Comparison of ENCODE assay signal across 1 cellular context in genomic region chr22:23913661-23914353, GRCh38.
TF ChIP-seq lines count a peak whose summit lies in the region.

No MANE protein-coding gene starts in this region.

TF ChIP-seq in HepG2, 621 proteins besides CTCF, POLR2A, EP300 and RAD21 (continued from another document and continues in another):
- TF ChIP-seq, protein P1, sequence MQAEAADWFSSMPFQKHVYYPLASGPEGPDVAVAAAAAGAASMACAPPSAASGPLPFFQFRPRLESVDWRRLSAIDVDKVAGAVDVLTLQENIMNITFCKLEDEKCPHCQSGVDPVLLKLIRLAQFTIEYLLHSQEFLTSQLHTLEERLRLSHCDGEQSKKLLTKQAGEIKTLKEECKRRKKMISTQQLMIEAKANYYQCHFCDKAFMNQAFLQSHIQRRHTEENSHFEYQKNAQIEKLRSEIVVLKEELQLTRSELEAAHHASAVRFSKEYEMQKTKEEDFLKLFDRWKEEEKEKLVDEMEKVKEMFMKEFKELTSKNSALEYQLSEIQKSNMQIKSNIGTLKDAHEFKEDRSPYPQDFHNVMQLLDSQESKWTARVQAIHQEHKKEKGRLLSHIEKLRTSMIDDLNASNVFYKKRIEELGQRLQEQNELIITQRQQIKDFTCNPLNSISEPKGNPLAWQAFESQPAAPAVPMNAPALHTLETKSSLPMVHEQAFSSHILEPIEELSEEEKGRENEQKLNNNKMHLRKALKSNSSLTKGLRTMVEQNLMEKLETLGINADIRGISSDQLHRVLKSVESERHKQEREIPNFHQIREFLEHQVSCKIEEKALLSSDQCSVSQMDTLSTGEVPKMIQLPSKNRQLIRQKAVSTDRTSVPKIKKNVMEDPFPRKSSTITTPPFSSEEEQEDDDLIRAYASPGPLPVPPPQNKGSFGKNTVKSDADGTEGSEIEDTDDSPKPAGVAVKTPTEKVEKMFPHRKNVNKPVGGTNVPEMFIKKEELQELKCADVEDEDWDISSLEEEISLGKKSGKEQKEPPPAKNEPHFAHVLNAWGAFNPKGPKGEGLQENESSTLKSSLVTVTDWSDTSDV (CRISPR knock-in tag; IDR thresholded peaks at IDR 0.05) = 0 out of 2 replicates have a peak, but pooled peaks have one; percentile 64
- TF ChIP-seq ZNF225 (CRISPR knock-in tag; IDR thresholded peaks at IDR 0.05) (0 out of 2 replicates have a peak, but pooled peaks have one; percentile 73), ARNTL (CRISPR knock-in tag; IDR thresholded peaks at IDR 0.05) (no peak), CAMTA2 (CRISPR knock-in tag; IDR thresholded peaks at IDR 0.05; ENCODE audit: borderline replicate concordance) (no peak), THYN1 (CRISPR knock-in tag; IDR thresholded peaks at IDR 0.05; ENCODE audit: borderline replicate concordance, low read depth) (no peak), ZBTB4 (CRISPR knock-in tag; IDR thresholded peaks at IDR 0.05; ENCODE audit: borderline replicate concordance) (peak; percentile 71; the same call in 1 of the 2 replicates), RNF2 (conservative IDR thresholded peaks at IDR 0.05; ENCODE audit: low read depth) (peak; percentile 85), ZNF746 (CRISPR knock-in tag; IDR thresholded peaks at IDR 0.05) (peak; percentile 65; the same call in 1 of the 2 replicates), PAX8 (CRISPR knock-in tag; IDR thresholded peaks at IDR 0.05; ENCODE audit: borderline replicate concordance) (no peak), DNMT3B (CRISPR knock-in tag; conservative IDR thresholded peaks at IDR 0.05) (no peak), TOPORS (CRISPR knock-in tag; IDR thresholded peaks at IDR 0.05) (peak; percentile 51; the same call in 1 of the 2 replicates), KAT8 (CRISPR knock-in tag; IDR thresholded peaks at IDR 0.05) (peak; percentile 92), JARID2 (CRISPR knock-in tag; IDR thresholded peaks at IDR 0.05; ENCODE audit: insufficient replicate concordance) (no peak), HMG20A (CRISPR knock-in tag; IDR thresholded peaks at IDR 0.05; ENCODE audit: borderline replicate concordance) (no peak), ZNF12 (CRISPR knock-in tag; IDR thresholded peaks at IDR 0.05) (no peak), REST (IDR thresholded peaks at IDR 0.05; ENCODE audit: borderline replicate concordance in 1 of 2, low read depth in 1 of 2, low read length in 2 of 2) (no peak), ZNF30 (CRISPR knock-in tag; IDR thresholded peaks at IDR 0.05) (no peak), U2AF1 (optimal IDR thresholded peaks at IDR 0.05; ENCODE audit: low read depth, low read length) (peak; percentile 71), ZMYM2 (CRISPR knock-in tag; IDR thresholded peaks at IDR 0.05) (0 out of 2 replicates have a peak, but pooled peaks have one; percentile 29), ZNF275 (CRISPR knock-in tag; IDR thresholded peaks at IDR 0.05; ENCODE audit: borderline replicate concordance) (no peak), ZSCAN25 (CRISPR knock-in tag; IDR thresholded peaks at IDR 0.05) (peak; percentile 75; the same call in 1 of the 2 replicates), KDM5B (CRISPR knock-in tag; IDR thresholded peaks at IDR 0.05; ENCODE audit: borderline replicate concordance) (peak; percentile 83; the same call in 1 of the 2 replicates), ZNF20 (CRISPR knock-in tag; IDR thresholded peaks at IDR 0.05) (no peak), ZNF292 (CRISPR knock-in tag; IDR thresholded peaks at IDR 0.05; ENCODE audit: borderline replicate concordance, low read depth) (peak; percentile 68), ZBTB7B (CRISPR knock-in tag; IDR thresholded peaks at IDR 0.05) (peak; percentile 66; the same call in 1 of the 2 replicates), TCF7L2 (IDR thresholded peaks at IDR 0.05; ENCODE audit: low read depth, low read length) (no peak), FOSL1 (CRISPR knock-in tag; IDR thresholded peaks at IDR 0.05; ENCODE audit: borderline replicate concordance) (no peak), MIXL1 (CRISPR knock-in tag; IDR thresholded peaks at IDR 0.05) (0 out of 2 replicates have a peak, but pooled peaks have one; percentile 34), NBN (conservative IDR thresholded peaks at IDR 0.05) (no peak), ZNF569 (CRISPR knock-in tag; IDR thresholded peaks at IDR 0.05; ENCODE audit: borderline replicate concordance) (no peak)
- TF ChIP-seq, protein P2, sequence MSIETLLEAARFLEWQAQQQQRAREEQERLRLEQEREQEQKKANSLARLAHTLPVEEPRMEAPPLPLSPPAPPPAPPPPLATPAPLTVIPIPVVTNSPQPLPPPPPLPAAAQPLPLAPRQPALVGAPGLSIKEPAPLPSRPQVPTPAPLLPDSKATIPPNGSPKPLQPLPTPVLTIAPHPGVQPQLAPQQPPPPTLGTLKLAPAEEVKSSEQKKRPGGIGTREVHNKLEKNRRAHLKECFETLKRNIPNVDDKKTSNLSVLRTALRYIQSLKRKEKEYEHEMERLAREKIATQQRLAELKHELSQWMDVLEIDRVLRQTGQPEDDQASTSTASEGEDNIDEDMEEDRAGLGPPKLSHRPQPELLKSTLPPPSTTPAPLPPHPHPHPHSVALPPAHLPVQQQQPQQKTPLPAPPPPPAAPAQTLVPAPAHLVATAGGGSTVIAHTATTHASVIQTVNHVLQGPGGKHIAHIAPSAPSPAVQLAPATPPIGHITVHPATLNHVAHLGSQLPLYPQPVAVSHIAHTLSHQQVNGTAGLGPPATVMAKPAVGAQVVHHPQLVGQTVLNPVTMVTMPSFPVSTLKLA (IDR thresholded peaks at IDR 0.05) = peak; percentile 64
- TF ChIP-seq, protein P3, sequence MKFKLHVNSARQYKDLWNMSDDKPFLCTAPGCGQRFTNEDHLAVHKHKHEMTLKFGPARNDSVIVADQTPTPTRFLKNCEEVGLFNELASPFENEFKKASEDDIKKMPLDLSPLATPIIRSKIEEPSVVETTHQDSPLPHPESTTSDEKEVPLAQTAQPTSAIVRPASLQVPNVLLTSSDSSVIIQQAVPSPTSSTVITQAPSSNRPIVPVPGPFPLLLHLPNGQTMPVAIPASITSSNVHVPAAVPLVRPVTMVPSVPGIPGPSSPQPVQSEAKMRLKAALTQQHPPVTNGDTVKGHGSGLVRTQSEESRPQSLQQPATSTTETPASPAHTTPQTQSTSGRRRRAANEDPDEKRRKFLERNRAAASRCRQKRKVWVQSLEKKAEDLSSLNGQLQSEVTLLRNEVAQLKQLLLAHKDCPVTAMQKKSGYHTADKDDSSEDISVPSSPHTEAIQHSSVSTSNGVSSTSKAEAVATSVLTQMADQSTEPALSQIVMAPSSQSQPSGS (CRISPR knock-in tag; IDR thresholded peaks at IDR 0.05) = peak; percentile 60; the same call in 1 of the 2 replicates
- TF ChIP-seq, protein P4, sequence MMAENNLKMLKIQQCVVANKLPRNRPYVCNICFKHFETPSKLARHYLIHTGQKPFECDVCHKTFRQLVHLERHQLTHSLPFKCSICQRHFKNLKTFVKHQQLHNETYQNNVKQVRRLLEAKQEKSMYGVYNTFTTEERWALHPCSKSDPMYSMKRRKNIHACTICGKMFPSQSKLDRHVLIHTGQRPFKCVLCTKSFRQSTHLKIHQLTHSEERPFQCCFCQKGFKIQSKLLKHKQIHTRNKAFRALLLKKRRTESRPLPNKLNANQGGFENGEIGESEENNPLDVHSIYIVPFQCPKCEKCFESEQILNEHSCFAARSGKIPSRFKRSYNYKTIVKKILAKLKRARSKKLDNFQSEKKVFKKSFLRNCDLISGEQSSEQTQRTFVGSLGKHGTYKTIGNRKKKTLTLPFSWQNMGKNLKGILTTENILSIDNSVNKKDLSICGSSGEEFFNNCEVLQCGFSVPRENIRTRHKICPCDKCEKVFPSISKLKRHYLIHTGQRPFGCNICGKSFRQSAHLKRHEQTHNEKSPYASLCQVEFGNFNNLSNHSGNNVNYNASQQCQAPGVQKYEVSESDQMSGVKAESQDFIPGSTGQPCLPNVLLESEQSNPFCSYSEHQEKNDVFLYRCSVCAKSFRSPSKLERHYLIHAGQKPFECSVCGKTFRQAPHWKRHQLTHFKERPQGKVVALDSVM (CRISPR knock-in tag; IDR thresholded peaks at IDR 0.05) = peak; percentile 42
- TF ChIP-seq, protein P5, sequence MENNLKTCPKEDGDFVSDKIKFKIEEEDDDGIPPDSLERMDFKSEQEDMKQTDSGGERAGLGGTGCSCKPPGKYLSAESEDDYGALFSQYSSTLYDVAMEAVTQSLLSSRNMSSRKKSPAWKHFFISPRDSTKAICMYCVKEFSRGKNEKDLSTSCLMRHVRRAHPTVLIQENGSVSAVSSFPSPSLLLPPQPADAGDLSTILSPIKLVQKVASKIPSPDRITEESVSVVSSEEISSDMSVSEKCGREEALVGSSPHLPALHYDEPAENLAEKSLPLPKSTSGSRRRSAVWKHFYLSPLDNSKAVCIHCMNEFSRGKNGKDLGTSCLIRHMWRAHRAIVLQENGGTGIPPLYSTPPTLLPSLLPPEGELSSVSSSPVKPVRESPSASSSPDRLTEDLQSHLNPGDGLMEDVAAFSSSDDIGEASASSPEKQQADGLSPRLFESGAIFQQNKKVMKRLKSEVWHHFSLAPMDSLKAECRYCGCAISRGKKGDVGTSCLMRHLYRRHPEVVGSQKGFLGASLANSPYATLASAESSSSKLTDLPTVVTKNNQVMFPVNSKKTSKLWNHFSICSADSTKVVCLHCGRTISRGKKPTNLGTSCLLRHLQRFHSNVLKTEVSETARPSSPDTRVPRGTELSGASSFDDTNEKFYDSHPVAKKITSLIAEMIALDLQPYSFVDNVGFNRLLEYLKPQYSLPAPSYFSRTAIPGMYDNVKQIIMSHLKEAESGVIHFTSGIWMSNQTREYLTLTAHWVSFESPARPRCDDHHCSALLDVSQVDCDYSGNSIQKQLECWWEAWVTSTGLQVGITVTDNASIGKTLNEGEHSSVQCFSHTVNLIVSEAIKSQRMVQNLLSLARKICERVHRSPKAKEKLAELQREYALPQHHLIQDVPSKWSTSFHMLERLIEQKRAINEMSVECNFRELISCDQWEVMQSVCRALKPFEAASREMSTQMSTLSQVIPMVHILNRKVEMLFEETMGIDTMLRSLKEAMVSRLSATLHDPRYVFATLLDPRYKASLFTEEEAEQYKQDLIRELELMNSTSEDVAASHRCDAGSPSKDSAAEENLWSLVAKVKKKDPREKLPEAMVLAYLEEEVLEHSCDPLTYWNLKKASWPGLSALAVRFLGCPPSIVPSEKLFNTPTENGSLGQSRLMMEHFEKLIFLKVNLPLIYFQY (CRISPR knock-in tag; IDR thresholded peaks at IDR 0.05; ENCODE audit: borderline replicate concordance) = no peak
- TF ChIP-seq, protein P6, sequence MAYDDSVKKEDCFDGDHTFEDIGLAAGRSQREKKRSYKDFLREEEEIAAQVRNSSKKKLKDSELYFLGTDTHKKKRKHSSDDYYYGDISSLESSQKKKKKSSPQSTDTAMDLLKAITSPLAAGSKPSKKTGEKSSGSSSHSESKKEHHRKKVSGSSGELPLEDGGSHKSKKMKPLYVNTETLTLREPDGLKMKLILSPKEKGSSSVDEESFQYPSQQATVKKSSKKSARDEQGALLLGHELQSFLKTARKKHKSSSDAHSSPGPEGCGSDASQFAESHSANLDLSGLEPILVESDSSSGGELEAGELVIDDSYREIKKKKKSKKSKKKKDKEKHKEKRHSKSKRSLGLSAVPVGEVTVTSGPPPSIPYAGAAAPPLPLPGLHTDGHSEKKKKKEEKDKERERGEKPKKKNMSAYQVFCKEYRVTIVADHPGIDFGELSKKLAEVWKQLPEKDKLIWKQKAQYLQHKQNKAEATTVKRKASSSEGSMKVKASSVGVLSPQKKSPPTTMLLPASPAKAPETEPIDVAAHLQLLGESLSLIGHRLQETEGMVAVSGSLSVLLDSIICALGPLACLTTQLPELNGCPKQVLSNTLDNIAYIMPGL (CRISPR knock-in tag; IDR thresholded peaks at IDR 0.05; ENCODE audit: borderline replicate concordance in 1 of 2, low read depth in 1 of 2) = peak in 1 of 2 experiments; percentile 51; a peak in 1 of 4 replicates
